Comparison of ENCODE assay signal across 1 cellular context in the genomic region with DNA sequence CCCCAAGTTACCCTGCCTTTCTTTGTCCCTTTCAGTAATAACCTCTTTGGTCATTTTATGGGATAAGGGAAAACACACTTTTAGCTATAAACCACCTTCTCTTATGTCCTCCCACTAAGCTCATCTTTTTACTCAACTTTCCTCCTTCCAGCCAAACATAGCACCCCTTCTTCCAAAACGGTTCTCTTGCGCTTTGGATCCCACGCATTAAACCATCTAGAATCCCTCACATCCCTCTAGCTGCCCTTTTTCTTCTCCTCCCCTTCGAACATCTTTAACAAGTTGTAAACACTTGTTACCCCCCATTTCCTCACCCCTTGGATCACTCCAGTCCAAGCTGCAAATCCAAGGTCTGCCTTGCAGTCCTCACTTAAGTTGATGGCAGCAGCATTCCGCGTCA.
TF ChIP-seq lines count a peak whose summit lies in the region.

No MANE protein-coding gene starts in this region.

TF ChIP-seq in HepG2, 621 proteins besides CTCF, POLR2A, EP300 and RAD21:
- TF ChIP-seq, protein P1, sequence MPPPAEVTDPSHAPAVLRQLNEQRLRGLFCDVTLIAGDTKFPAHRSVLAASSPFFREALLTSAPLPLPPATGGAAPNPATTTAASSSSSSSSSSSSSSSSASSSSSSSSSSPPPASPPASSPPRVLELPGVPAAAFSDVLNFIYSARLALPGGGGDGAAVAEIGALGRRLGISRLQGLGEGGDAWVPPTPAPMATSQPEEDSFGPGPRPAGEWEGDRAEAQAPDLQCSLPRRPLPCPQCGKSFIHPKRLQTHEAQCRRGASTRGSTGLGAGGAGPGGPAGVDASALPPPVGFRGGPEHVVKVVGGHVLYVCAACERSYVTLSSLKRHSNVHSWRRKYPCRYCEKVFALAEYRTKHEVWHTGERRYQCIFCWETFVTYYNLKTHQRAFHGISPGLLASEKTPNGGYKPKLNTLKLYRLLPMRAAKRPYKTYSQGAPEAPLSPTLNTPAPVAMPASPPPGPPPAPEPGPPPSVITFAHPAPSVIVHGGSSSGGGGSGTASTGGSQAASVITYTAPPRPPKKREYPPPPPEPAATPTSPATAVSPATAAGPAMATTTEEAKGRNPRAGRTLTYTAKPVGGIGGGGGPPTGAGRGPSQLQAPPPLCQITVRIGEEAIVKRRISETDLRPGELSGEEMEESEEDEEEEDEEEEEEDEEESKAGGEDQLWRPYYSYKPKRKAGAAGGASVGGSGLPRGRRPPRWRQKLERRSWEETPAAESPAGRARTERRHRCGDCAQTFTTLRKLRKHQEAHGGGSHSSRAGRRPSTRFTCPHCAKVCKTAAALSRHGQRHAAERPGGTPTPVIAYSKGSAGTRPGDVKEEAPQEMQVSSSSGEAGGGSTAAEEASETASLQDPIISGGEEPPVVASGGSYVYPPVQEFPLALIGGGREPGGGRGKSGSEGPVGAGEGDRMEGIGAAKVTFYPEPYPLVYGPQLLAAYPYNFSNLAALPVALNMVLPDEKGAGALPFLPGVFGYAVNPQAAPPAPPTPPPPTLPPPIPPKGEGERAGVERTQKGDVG (CRISPR knock-in tag; IDR thresholded peaks at IDR 0.05; ENCODE audit: borderline replicate concordance): no peak
- TF ChIP-seq MAZ (IDR thresholded peaks at IDR 0.05; ENCODE audit: borderline replicate concordance, low read depth, low read length) (no peak), MAZ (CRISPR knock-in tag; IDR thresholded peaks at IDR 0.05; ENCODE audit: low read depth) (no peak), LCORL (IDR thresholded peaks at IDR 0.05) (no peak), LCORL (CRISPR knock-in tag; IDR thresholded peaks at IDR 0.05) (no peak), RBM22 (optimal IDR thresholded peaks at IDR 0.05; ENCODE audit: low read length) (peak; percentile 54)
- TF ChIP-seq, protein P2, sequence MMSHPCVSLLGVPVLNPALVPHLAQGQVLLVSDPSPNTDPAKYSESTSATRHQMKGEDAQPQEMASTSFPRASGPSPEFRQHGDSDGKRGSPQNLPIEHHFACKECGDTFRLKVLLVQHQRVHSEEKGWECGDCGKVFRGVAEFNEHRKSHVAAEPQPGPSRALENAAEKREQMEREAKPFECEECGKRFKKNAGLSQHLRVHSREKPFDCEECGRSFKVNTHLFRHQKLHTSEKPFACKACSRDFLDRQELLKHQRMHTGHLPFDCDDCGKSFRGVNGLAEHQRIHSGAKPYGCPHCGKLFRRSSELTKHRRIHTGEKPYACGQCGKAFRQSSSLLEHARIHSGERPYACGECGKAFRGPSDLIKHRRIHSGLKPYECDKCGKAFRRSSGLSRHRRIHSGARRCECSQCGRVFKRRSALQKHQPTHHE (CRISPR knock-in tag; IDR thresholded peaks at IDR 0.05; ENCODE audit: borderline replicate concordance): no peak
- TF ChIP-seq, protein P3, sequence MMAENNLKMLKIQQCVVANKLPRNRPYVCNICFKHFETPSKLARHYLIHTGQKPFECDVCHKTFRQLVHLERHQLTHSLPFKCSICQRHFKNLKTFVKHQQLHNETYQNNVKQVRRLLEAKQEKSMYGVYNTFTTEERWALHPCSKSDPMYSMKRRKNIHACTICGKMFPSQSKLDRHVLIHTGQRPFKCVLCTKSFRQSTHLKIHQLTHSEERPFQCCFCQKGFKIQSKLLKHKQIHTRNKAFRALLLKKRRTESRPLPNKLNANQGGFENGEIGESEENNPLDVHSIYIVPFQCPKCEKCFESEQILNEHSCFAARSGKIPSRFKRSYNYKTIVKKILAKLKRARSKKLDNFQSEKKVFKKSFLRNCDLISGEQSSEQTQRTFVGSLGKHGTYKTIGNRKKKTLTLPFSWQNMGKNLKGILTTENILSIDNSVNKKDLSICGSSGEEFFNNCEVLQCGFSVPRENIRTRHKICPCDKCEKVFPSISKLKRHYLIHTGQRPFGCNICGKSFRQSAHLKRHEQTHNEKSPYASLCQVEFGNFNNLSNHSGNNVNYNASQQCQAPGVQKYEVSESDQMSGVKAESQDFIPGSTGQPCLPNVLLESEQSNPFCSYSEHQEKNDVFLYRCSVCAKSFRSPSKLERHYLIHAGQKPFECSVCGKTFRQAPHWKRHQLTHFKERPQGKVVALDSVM (CRISPR knock-in tag; IDR thresholded peaks at IDR 0.05): no peak
